In the genomic region with DNA sequence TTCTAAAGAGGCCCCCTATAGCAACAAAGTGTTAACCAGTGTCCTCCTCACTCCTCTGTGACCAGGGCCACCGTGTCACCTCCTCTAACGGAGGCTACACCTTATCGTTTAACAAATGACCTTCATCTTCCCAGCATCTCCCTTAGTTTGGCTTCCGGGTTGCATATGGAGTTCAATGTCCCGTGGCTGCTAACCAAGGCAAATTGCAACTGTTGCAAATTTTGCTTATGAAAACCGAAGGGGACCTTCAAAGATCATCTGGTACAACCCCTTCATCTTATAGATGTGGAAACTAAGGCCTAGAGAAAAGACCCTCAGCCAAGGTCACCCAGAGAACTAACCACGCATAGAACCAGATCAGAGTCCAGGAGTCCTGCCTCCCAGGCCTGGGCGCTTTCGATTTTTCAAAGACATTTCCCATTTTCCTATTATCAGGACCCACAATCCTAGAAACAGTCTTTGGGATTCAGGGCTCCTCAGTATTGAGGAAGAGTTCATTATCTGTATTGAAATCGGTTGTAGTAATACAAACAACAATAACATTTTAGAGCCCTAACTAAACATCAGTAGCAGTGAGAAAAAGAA, we compare ENCODE assay signal across 18 cellular contexts. TPM values are rescaled to one million over a fixed set of nuclear protein-coding genes. Genes with fewer than 3 reads are reported as not detected.
DNase-seq lines count a peak whose midpoint lies in the region; ATAC-seq and TF ChIP-seq lines count a peak whose summit lies in the region.
"Had no signal": no experiment of that assay in that cellular context is flagged by ENCODE, and none has a peak within 500 bp of the region (broad histone marks: within the 10 kb centered on the region; RNA-seq: fewer than 3 reads in every experiment).

No MANE protein-coding gene starts in this region.

- no peak overlapping the region for H3K27ac Mint-ChIP-seq in activated naive CD4-positive, alpha-beta T cell treated with anti-CD3 and anti-CD28 coated beads, Interleukin-2, amount 50 U/mL, for 24 hours
- no peak overlapping the region for H3K27ac Mint-ChIP-seq in memory B cell

- H3K27me3 ChIP-seq in PC-9 (ENCODE audit: insufficient read depth, low read depth) (no peaks in the 10 kb centered on the region), stomach (no peaks in the 10 kb centered on the region)

- H3K27me3 Mint-ChIP-seq in activated naive CD4-positive, alpha-beta T cell treated with anti-CD3 and anti-CD28 coated beads, Interleukin-2, amount 50 U/mL, for 24 hours, result peaks cover 26% of the 10 kb centered on the region
- H3K27me3 Mint-ChIP-seq in memory B cell, result peaks cover 4% of the 10 kb centered on the region

- H3K36me3 Mint-ChIP-seq in activated naive CD4-positive, alpha-beta T cell treated with anti-CD3 and anti-CD28 coated beads, Interleukin-2, amount 50 U/mL, for 24 hours, result no peaks in the 10 kb centered on the region
- H3K36me3 Mint-ChIP-seq in memory B cell, result no peaks in the 10 kb centered on the region

- no peaks in the 10 kb centered on the region for H3K9me2 ChIP-seq in PC-9 (ENCODE audit: insufficient read depth)

- ATAC-seq in memory B cell (ENCODE audit: low read depth), result no peak

- H3K4me1 Mint-ChIP-seq in activated naive CD4-positive, alpha-beta T cell treated with anti-CD3 and anti-CD28 coated beads, Interleukin-2, amount 50 U/mL, for 24 hours, result no peaks in the 10 kb centered on the region
- peaks cover 5% of the 10 kb centered on the region for H3K4me1 Mint-ChIP-seq in memory B cell

- H3K27ac ChIP-seq in PC-9 (no peak overlapping the region), stomach (peak overlapping the region in 4 of 5 donors; percentile 86 to 90 (median 86)), substantia nigra (ENCODE audit: low read depth, low read length, poor library complexity, severe bottlenecking) (no peak overlapping the region)

- no peaks in the 10 kb centered on the region for H4K20me1 ChIP-seq in PC-9 (ENCODE audit: insufficient read depth)

- no peaks in the 10 kb centered on the region for H3K36me3 ChIP-seq in PC-9 (ENCODE audit: low read depth)
- H3K36me3 ChIP-seq in stomach, result no peaks in the 10 kb centered on the region

- H3K4me2 ChIP-seq in PC-9, result peak overlapping the region; percentile 83

- H3K9me3 Mint-ChIP-seq in activated naive CD4-positive, alpha-beta T cell treated with anti-CD3 and anti-CD28 coated beads, Interleukin-2, amount 50 U/mL, for 24 hours, result no peaks in the 10 kb centered on the region
- no peaks in the 10 kb centered on the region for H3K9me3 Mint-ChIP-seq in memory B cell

- H3F3A ChIP-seq in PC-9 (ENCODE audit: insufficient read depth, low read depth), result 0 out of 2 replicates have a peak, but pooled peaks cover 7% of the 10 kb centered on the region

- CTCF ChIA-PET in PC-9 (lab: Charles Lee), result interaction anchor here (1.9 kb wide), 1 partner anchor 22 kb away, joined by 6 read pairs; no protein-coding TSS in a partner anchor

- TF ChIP-seq CTCF in PC-9 (conservative IDR thresholded peaks at IDR 0.05) (no peak), stomach (IDR thresholded peaks at IDR 0.05) (no peak)

- H3K4me3 Mint-ChIP-seq in activated naive CD4-positive, alpha-beta T cell treated with anti-CD3 and anti-CD28 coated beads, Interleukin-2, amount 50 U/mL, for 24 hours, result peak overlapping the region; percentile 23
- peak overlapping the region; percentile 24 for H3K4me3 Mint-ChIP-seq in memory B cell

- H3K79me2 ChIP-seq in PC-9 (ENCODE audit: low read depth), result peaks cover 11% of the 10 kb centered on the region; the same call in 1 of the 2 replicates

- H3K9me3 ChIP-seq in PC-9 (ENCODE audit: insufficient read depth, low read depth) (no peaks in the 10 kb centered on the region), stomach (no peaks in the 10 kb centered on the region)

- no peak overlapping the region for H3K4me3 ChIP-seq in PC-9
- peak overlapping the region; percentile 67 to 78 (median 71) for H3K4me3 ChIP-seq in stomach

- no peak for DNase-seq in activated naive CD4-positive, alpha-beta T cell treated with anti-CD3 and anti-CD28 coated beads, Interleukin-2, amount 50 U/mL, for 16 hours
- no peak for DNase-seq in PC-9
- DNase-seq in memory B cell (ENCODE audit: low spot score in 2 of 2), result no peak
- DNase-seq in stomach, result no peak
- no peak for DNase-seq in activated CD8-positive, alpha-beta memory T cell treated with anti-CD3 and anti-CD28 coated beads, Interleukin-2, amount 50 U/mL, for 48 hours
- DNase-seq in substantia nigra (lab: John Stamatoyannopoulos, UW), result no peak
- DNase-seq in HCEC 1CT, result no peak
- DNase-seq: anterior cingulate cortex; DMS79; NCI-H1092 treated with DMSO at 0.1 percent for 48 hours; NCI-H2171 treated with DMSO at 0.1 percent for 48 hours; nucleus accumbens; SHP77 treated with DMSO at 0.1 percent for 48 hours; stimulated activated CD4-positive, alpha-beta T cell treated with anti-CD3 and anti-CD28 coated beads, Interleukin-12 subunit alpha, Interleukin-12 subunit beta, amount 100 ng/mL, for 4 hours had no signal

- intact Hi-C loops in PC-9 (cut with micrococcal nuclease; ENCODE audit: unreplicated experiment), result loop anchor here (2.0 kb wide), 3 partner anchors 21 to 209 kb away; no protein-coding TSS in a partner anchor
- intact Hi-C loops in stomach (cut with DNase I; ENCODE audit: low total_unique reads), result no loop called here

- 29 to 50% (median 47%) methylated on average over 10 of the region's 10 CpGs for WGBS in stomach, 5 donors

- no peak overlapping the region for H2AFZ ChIP-seq in PC-9

- TF ChIP-seq POLR2A in stomach (IDR thresholded peaks at IDR 0.05), result no peak

- no peak for TF ChIP-seq EP300 in stomach (IDR thresholded peaks at IDR 0.05)

- POLR2A ChIA-PET in PC-9 (lab: Charles Lee; ENCODE audit: unreplicated experiment), result no interaction called here

- BruUV-seq in PC-9 (replicated peaks; lab: Mats Ljungman, UMichigan), result no TSS peak

- H3K4me1 ChIP-seq in PC-9 (replicated peaks; ENCODE audit: insufficient read depth) (peaks cover 32% of the 10 kb centered on the region), stomach (peaks cover 7 to 67% (median 59%) of the 10 kb centered on the region in 4 donors)

RNA-seq across cellular contexts. Expression of a gene that starts 1.4 kb away (rescaled TPM):
- total RNA-seq in PC-9 (2021) (24.8 and 27.7 TPM in 2 replicates), stomach (100 to 1,000 TPM in 1 of 5 donors, 10 to 100 TPM in 4; 11.9 to 203 (median 35.6) TPM)
- polyA plus RNA-seq in stomach, result 10 to 100 TPM in 2 of 3 donors, 1 to 10 TPM in 1; 7.1 to 18.6 (median 16.8) TPM

RNA-seq across cellular contexts. Expression of a gene that starts 39.1 kb away (rescaled TPM):
- total RNA-seq in PC-9 (2021), result not detected in 2 replicates
- total RNA-seq in stomach, result not detected
- polyA plus RNA-seq in stomach, result not detected
- total RNA-seq: dermis microvascular lymphatic vessel endothelial cell, liver, temporal lobe had no signal
- polyA plus RNA-seq: liver had no signal

Comparison
In these comparisons a context has a peak if more than half of its experiments do, and no peak if none do; other contexts are left out.
1. H3K27ac ChIP-seq: peak in stomach (4 of 5); none in PC-9 (single experiment) and substantia nigra (single experiment).